In genomic region chr1:24705260-24706073, GRCh38 we compare ENCODE assay signal across 8 cellular contexts. TPM values are rescaled to one million over a fixed set of nuclear protein-coding genes. Genes with fewer than 3 reads are reported as not detected.
DNase-seq lines count a peak whose midpoint lies in the region; ATAC-seq and TF ChIP-seq lines count a peak whose summit lies in the region.

No MANE protein-coding gene starts in this region.

- H3K9me3 ChIP-seq in adrenal gland (replicated peaks in 1 of 3) (no peaks in the 10 kb centered on the region), osteoblast (ENCODE audit: low read depth, low read length) (no peaks in the 10 kb centered on the region)

- H3K4me1 ChIP-seq in adrenal gland (replicated peaks in 1 of 2) = peaks cover 0 to 5% of the 10 kb centered on the region in 2 donors
- peaks cover 45% of the 10 kb centered on the region for H3K4me1 ChIP-seq in osteoblast (ENCODE audit: insufficient read depth, low read length)

- intact Hi-C loops in adrenal gland (cut with DNase I) (no loop called here), cardiac septum (cut with DNase I) (loop anchor here (2.0 kb wide), 1 partner anchor 15 kb away; no protein-coding TSS in a partner anchor)

- ATAC-seq in HG03159 (IDR thresholded peaks at IDR 0.05; ENCODE audit: unreplicated experiment) (peak; percentile 67), HG03521 (IDR thresholded peaks at IDR 0.05; ENCODE audit: unreplicated experiment) (no peak)

- no peaks in the 10 kb centered on the region for H4K20me1 ChIP-seq in osteoblast (ENCODE audit: insufficient read depth, low read length)

- DNase-seq in DMS79 treated with DMSO at 0.1 percent for 48 hours (lab: John Stamatoyannopoulos, UW) (peak; percentile 99), NCI-H748 treated with DMSO at 0.1 percent for 48 hours (lab: John Stamatoyannopoulos, UW) (peak; percentile 86), adrenal gland (peak; percentile 46 to 84 (median 70)), cardiac septum (ENCODE audit: low spot score) (peak; percentile 86), osteoblast (ENCODE audit: insufficient read length, low spot score, missing footprints) (peak; percentile 97)
- DNase-seq in effector CD4-positive, alpha-beta T cell = no peak

- TF ChIP-seq POLR2A in adrenal gland (IDR thresholded peaks at IDR 0.05) = no peak

- H3K36me3 ChIP-seq in adrenal gland (replicated peaks in 1 of 2) = no peaks in the 10 kb centered on the region
- no peaks in the 10 kb centered on the region for H3K36me3 ChIP-seq in osteoblast (ENCODE audit: insufficient read depth, low read length)

- no peak for TF ChIP-seq CTCF in adrenal gland (IDR thresholded peaks at IDR 0.05)
- TF ChIP-seq CTCF in osteoblast (IDR thresholded peaks at IDR 0.05; ENCODE audit: extremely low read depth, low read depth, low read length) = no peak

- no peaks in the 10 kb centered on the region for H3K27me3 ChIP-seq in adrenal gland
- H3K27me3 ChIP-seq in osteoblast (ENCODE audit: insufficient read depth, low read length) = no peaks in the 10 kb centered on the region

- H3K79me2 ChIP-seq in osteoblast (ENCODE audit: insufficient read depth, low read length) = no peaks in the 10 kb centered on the region

- 49 to 68% (median 54%) methylated on average over 16 to 18 of the region's 18 CpGs for WGBS in adrenal gland, 4 donors

- H2AFZ ChIP-seq in osteoblast (ENCODE audit: low read length) = peak overlapping the region; percentile 58

- no peak overlapping the region for H3K4me3 ChIP-seq in adrenal gland
- H3K4me3 ChIP-seq in osteoblast (ENCODE audit: insufficient read depth, low read length) = peak overlapping the region; percentile 49

- peak overlapping the region in 2 of 5 donors; percentile 57 to 58 for H3K27ac ChIP-seq in adrenal gland
- H3K27ac ChIP-seq in osteoblast (ENCODE audit: low read depth, low read length) = peak overlapping the region; percentile 95

- peak overlapping the region; percentile 76 for H3K4me2 ChIP-seq in osteoblast (ENCODE audit: insufficient read depth, low read length)

RNA-seq across cellular contexts. Expression of gene CLIC4, which starts 39.8 kb away (rescaled TPM):
- total RNA-seq in adrenal gland = 100 to 1,000 TPM in 6 of 8 donors, 10 to 100 TPM in 2; 91.3 to 166 (median 122) TPM
- 100 to 1,000 TPM in 1 of 3 donors, 10 to 100 TPM in 2; 27.5 to 108 (median 32.4) TPM for polyA plus RNA-seq in adrenal gland
- 316 TPM for total RNA-seq in cardiac septum
- total RNA-seq in osteoblast = 697 and 711 TPM in 2 replicates
